In the genomic region with DNA sequence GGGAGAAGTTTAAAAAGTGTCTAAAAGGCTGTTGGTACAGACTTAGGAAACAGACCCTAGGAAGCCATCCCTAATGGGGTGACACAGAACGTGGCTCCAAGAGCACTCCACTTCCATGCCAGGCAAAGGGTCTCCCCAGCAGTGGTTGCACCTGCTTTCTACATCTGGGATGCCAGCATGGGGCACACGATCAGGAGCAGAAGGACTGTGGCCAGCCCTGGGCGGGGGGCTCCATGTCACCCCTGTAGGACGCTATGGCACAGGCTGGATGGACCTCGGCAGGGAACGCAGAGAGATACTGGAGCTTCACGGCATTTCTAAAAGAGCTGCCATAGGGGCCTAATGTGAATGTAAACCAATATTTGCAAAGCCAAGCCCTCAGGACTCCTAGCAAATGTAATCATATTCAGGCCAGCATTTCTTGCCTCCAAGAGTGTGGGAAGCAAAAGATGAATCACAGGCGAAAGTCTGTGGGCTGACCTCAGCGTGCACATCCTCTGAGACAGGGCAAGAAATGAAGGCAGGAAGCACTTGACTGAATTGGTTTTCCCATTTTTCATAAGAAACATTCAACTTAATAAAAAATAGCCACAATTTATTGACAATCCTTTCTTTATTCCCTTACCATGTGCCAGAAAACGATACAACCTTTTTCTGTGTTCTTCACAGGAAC, we compare ENCODE assay signal across 11 cellular contexts.
A peak's percentile ranks its signal among the peaks of the same experiment; 100 is the strongest.
DNase-seq lines count a peak whose midpoint lies in the region; ATAC-seq and TF ChIP-seq lines count a peak whose summit lies in the region.
"Had no signal": no experiment of that assay in that cellular context is flagged by ENCODE, and none has a peak within 500 bp of the region (broad histone marks: within the 10 kb centered on the region; RNA-seq: fewer than 3 reads in every experiment).

No MANE protein-coding gene starts in this region.

- peaks cover 3% of the 10 kb centered on the region for H3K36me3 Mint-ChIP-seq in activated naive CD8-positive, alpha-beta T cell treated with anti-CD3 and anti-CD28 coated beads, Interleukin-2, amount 50 U/mL, for 24 hours (ENCODE audit: low read depth)

- no peak overlapping the region for H3K4me2 ChIP-seq in MM.1S (ENCODE audit: low read depth, low read length)

- H3K36me3 ChIP-seq in ACC112 (ENCODE audit: insufficient read depth, low read length) (no peaks in the 10 kb centered on the region), MM.1S (replicated peaks; ENCODE audit: insufficient read depth, low read length) (no peaks in the 10 kb centered on the region)

- H3K4me1 ChIP-seq in ACC112 (ENCODE audit: control insufficient read depth, insufficient read depth, low read length, unreplicated experiment) (peaks cover 18% of the 10 kb centered on the region), MM.1S (ENCODE audit: low read length) (no peaks in the 10 kb centered on the region)
- H3K4me1 ChIP-seq: lower lobe of right lung had no signal

- peak; percentile 87 for ATAC-seq in activated naive CD8-positive, alpha-beta T cell treated with anti-CD3 and anti-CD28 coated beads, Interleukin-2, amount 50 U/mL, for 24 hours
- no peak for ATAC-seq in GM21360 (IDR thresholded peaks at IDR 0.05; ENCODE audit: unreplicated experiment)
- ATAC-seq: lower lobe of right lung had no signal

- H3K27ac ChIP-seq in ACC112 (ENCODE audit: low read depth, low read length) (peak overlapping the region; percentile 87), MM.1S (ENCODE audit: low read length) (no peak overlapping the region)
- H3K27ac ChIP-seq: lower lobe of right lung had no signal

- H3K4me3 ChIP-seq in ACC112 (ENCODE audit: low read depth, low read length) = peak overlapping the region; percentile 43; the same call in 1 of the 2 replicates
- H3K4me3 ChIP-seq in HFF-Myc (replicated peaks; ENCODE audit: low read depth, low read length) = no peak overlapping the region
- no peak overlapping the region for H3K4me3 ChIP-seq in MM.1S (ENCODE audit: low read length)
- H3K4me3 ChIP-seq: lower lobe of right lung had no signal

- TF ChIP-seq CTCF in HFF-Myc (IDR thresholded peaks at IDR 0.05; ENCODE audit: low read depth, low read length, missing control alignments) (no peak), MM.1S (IDR thresholded peaks at IDR 0.05; ENCODE audit: low read length) (no peak)

- no peaks in the 10 kb centered on the region for H4K20me1 ChIP-seq in MM.1S (ENCODE audit: insufficient read depth, low read length)

- H3K4me1 Mint-ChIP-seq in activated naive CD8-positive, alpha-beta T cell treated with anti-CD3 and anti-CD28 coated beads, Interleukin-2, amount 50 U/mL, for 24 hours = peaks cover 17% of the 10 kb centered on the region

- no peaks in the 10 kb centered on the region for H3K27me3 Mint-ChIP-seq in activated naive CD8-positive, alpha-beta T cell treated with anti-CD3 and anti-CD28 coated beads, Interleukin-2, amount 50 U/mL, for 24 hours

- DNase-seq in HFF-Myc (ENCODE audit: extremely low read depth, low read depth) (peak; percentile 48), myocyte (ENCODE audit: low read depth) (peak; percentile 88), cerebellar cortex (ENCODE audit: low spot score) (no peak), T-helper 9 cell (no peak), MM.1S (no peak)
- peak; percentile 47 for DNase-seq in activated naive CD8-positive, alpha-beta T cell treated with anti-CD3 and anti-CD28 coated beads, Interleukin-2, amount 50 U/mL, for 24 hours
- DNase-seq: lower lobe of right lung, NCI-H1048, small intestine had no signal

- H3K9me3 Mint-ChIP-seq in activated naive CD8-positive, alpha-beta T cell treated with anti-CD3 and anti-CD28 coated beads, Interleukin-2, amount 50 U/mL, for 24 hours = no peaks in the 10 kb centered on the region

- no peak overlapping the region for H3K4me3 Mint-ChIP-seq in activated naive CD8-positive, alpha-beta T cell treated with anti-CD3 and anti-CD28 coated beads, Interleukin-2, amount 50 U/mL, for 24 hours

- H3K27me3 ChIP-seq in ACC112 (ENCODE audit: insufficient read depth, low read length) = no peaks in the 10 kb centered on the region
- no peaks in the 10 kb centered on the region for H3K27me3 ChIP-seq in MM.1S (replicated peaks; ENCODE audit: insufficient read depth, low read length)

- no peaks in the 10 kb centered on the region for H3K9me2 ChIP-seq in MM.1S (replicated peaks; ENCODE audit: insufficient read depth, low read length)

- H3K79me2 ChIP-seq in ACC112 (ENCODE audit: control insufficient read depth, insufficient read depth, low read length, unreplicated experiment) = no peaks in the 10 kb centered on the region
- H3K79me2 ChIP-seq in MM.1S (ENCODE audit: low read length) = no peaks in the 10 kb centered on the region

- H3K9me3 ChIP-seq in MM.1S (replicated peaks; ENCODE audit: insufficient read depth, low read length) = no peaks in the 10 kb centered on the region
- H3K9me3 ChIP-seq: lower lobe of right lung had no signal

- no peak overlapping the region for H3K9ac ChIP-seq in MM.1S (ENCODE audit: low read length)

- H2AFZ ChIP-seq in ACC112 (ENCODE audit: low read length, unreplicated experiment) = no peak overlapping the region
- no peak overlapping the region for H2AFZ ChIP-seq in MM.1S (ENCODE audit: low read length)

- no peaks in the 10 kb centered on the region for H3F3A ChIP-seq in MM.1S (ENCODE audit: insufficient read depth, low read length)

- no peak overlapping the region for H3K27ac Mint-ChIP-seq in activated naive CD8-positive, alpha-beta T cell treated with anti-CD3 and anti-CD28 coated beads, Interleukin-2, amount 50 U/mL, for 24 hours

Comparison
In these comparisons a context has a peak if more than half of its experiments do, and no peak if none do; other contexts are left out.
1. DNase-seq: peak in HFF-Myc (single experiment), activated naive CD8-positive, alpha-beta T cell treated with anti-CD3 and anti-CD28 coated beads, Interleukin-2, amount 50 U/mL, for 24 hours (single experiment) and myocyte (single experiment); none in cerebellar cortex (single experiment), T-helper 9 cell (single experiment) and MM.1S (single experiment).